ENCODE assay signal across 19 cellular contexts in genomic region chr12:76643438-76643837, GRCh38.
"Had no signal": no experiment of that assay in that cellular context is flagged by ENCODE, and none has a peak within 500 bp of the region (broad histone marks: within the 10 kb centered on the region; RNA-seq: fewer than 3 reads in every experiment).

No MANE protein-coding gene starts in this region.

- H3K36me3 ChIP-seq: breast epithelium, left lung, thyroid gland, uterus had no signal

- FAIRE-seq: kidney, TTC549 had no signal

- H3K27ac ChIP-seq: breast epithelium, hepatocyte, left lung, thyroid gland, uterus had no signal

- H3K4me3 ChIP-seq: breast epithelium, hepatocyte, left lung, thyroid gland, uterus had no signal

- ATAC-seq: effector memory CD8-positive, alpha-beta T cell; left lung; naive thymus-derived CD4-positive, alpha-beta T cell; stimulated activated naive B cell treated with anti-CD40 and anti-IgM and Interleukin-4, amounts not matched to agents 10 μg/mL and 1 μg/mL and 100 μg/mL, for 72 hours had no signal

- H3K4me1 ChIP-seq: breast epithelium, left lung, uterus had no signal

- DNase-seq: activated B cell treated with CpG ODN at 0.5 μM for 24 hours; activated CD4-positive, alpha-beta T cell treated with anti-CD3 and anti-CD28 coated beads, Interleukin-2, amount 10 ng/mL, durations not matched to agents 24 days and 14 days; activated CD8-positive, alpha-beta memory T cell treated with anti-CD3 and anti-CD28 coated beads, Interleukin-2, amount 50 U/mL, for 48 hours; activated gamma-delta T cell treated with Interleukin-2 at 50 U/mL for 16 hours; activated naive CD8-positive, alpha-beta T cell treated with anti-CD3 and anti-CD28 coated beads, Interleukin-2, amount 10 ng/mL, durations not matched to agents 7 days and 5 days; aorta; dermis blood vessel endothelial cell; effector memory CD8-positive, alpha-beta T cell; kidney; left lung; mammary epithelial cell; naive thymus-derived CD4-positive, alpha-beta T cell; stimulated activated CD4-positive, alpha-beta T cell treated with anti-CD3 and anti-CD28 coated beads, Interleukin-2, amount 100 ng/mL, for 48 hours; stimulated activated naive B cell treated with anti-CD40 and anti-IgM and Interleukin-4, amounts not matched to agents 10 μg/mL and 1 μg/mL and 100 μg/mL, for 72 hours; thyroid gland; uterus had no signal

- H3K27me3 ChIP-seq: breast epithelium, hepatocyte, left lung, thyroid gland, uterus had no signal

- H3K9me3 ChIP-seq: breast epithelium, left lung, thyroid gland, uterus had no signal
